ENCODE assay signal across 12 cellular contexts in genomic region chr17:7611635-7612293, GRCh38. TPM values are rescaled to one million over a fixed set of nuclear protein-coding genes. Genes with fewer than 3 reads are reported as not detected.
DNase-seq lines count a peak whose midpoint lies in the region; ATAC-seq and TF ChIP-seq lines count a peak whose summit lies in the region.
"Had no signal": no experiment of that assay in that cellular context is flagged by ENCODE, and none has a peak within 500 bp of the region (broad histone marks: within the 10 kb centered on the region; RNA-seq: fewer than 3 reads in every experiment).

No MANE protein-coding gene starts in this region.

- peak overlapping the region; percentile 98 for H3K4me3 Mint-ChIP-seq in Caco-2 (ENCODE audit: unreplicated experiment)
- peak overlapping the region; percentile 80 to 90 for H3K4me3 Mint-ChIP-seq in effector memory CD8-positive, alpha-beta T cell
- H3K4me3 Mint-ChIP-seq in osteocyte (ENCODE audit: unreplicated experiment): peak overlapping the region; percentile 82

- no peak for TF ChIP-seq POLR2A in vagina (IDR thresholded peaks at IDR 0.05)

- H3K27ac Mint-ChIP-seq in Caco-2 (ENCODE audit: unreplicated experiment) (peak overlapping the region; percentile 30), osteocyte (ENCODE audit: unreplicated experiment) (peak overlapping the region; percentile 64)
- peak overlapping the region in 1 of 2 donors; percentile 95 for H3K27ac Mint-ChIP-seq in effector memory CD8-positive, alpha-beta T cell

- DNase-seq in Caco-2: no peak
- DNase-seq in OCI-M1 (lab: John Stamatoyannopoulos, UW): peak; percentile 25
- no peak for DNase-seq in effector memory CD8-positive, alpha-beta T cell
- no peak for DNase-seq in osteocyte (ENCODE audit: extremely low spot score, unreplicated experiment)
- no peak for DNase-seq in DMS53 treated with DMSO at 0.1 percent for 48 hours (lab: John Stamatoyannopoulos, UW; ENCODE audit: unreplicated experiment)
- DNase-seq in vagina (ENCODE audit: extremely low spot score in 2 of 2): no peak
- DNase-seq in stimulated activated naive CD4-positive, alpha-beta T cell (lab: John Stamatoyannopoulos, UW): no peak
- DNase-seq: dermis blood vessel endothelial cell, DMS79 treated with DMSO at 0.1 percent for 48 hours, NCI-H226, upper lobe of right lung had no signal

- intact Hi-C loops in Caco-2 (cut with micrococcal nuclease; ENCODE audit: unreplicated experiment) (no loop called here), vagina (cut with DNase I) (no loop called here)

- POLR2A ChIA-PET in Caco-2 (lab: Charles Lee): no interaction called here

- H3K27me3 Mint-ChIP-seq in Caco-2 (ENCODE audit: insufficient read depth, unreplicated experiment) (no peaks in the 10 kb centered on the region), osteocyte (ENCODE audit: unreplicated experiment) (no peaks in the 10 kb centered on the region)
- H3K27me3 Mint-ChIP-seq in effector memory CD8-positive, alpha-beta T cell: no peaks in the 10 kb centered on the region

- no TSS peak for BruUV-seq in Caco-2 (replicated peaks; lab: Mats Ljungman, UMichigan)

- H3K27ac ChIP-seq in vagina: no peak overlapping the region
- H3K27ac ChIP-seq: neutrophil, upper lobe of right lung had no signal

- H3K9me3 Mint-ChIP-seq in Caco-2 (ENCODE audit: unreplicated experiment) (no peaks in the 10 kb centered on the region), osteocyte (ENCODE audit: unreplicated experiment) (no peaks in the 10 kb centered on the region)
- H3K9me3 Mint-ChIP-seq in effector memory CD8-positive, alpha-beta T cell: no peaks in the 10 kb centered on the region

- no peak overlapping the region for H3K4me3 ChIP-seq in Caco-2 (ENCODE audit: low read depth, low read length)
- no peak overlapping the region for H3K4me3 ChIP-seq in vagina
- H3K4me3 ChIP-seq: upper lobe of right lung had no signal

- ATAC-seq in effector memory CD8-positive, alpha-beta T cell (replicated peaks): no peak
- ATAC-seq: upper lobe of right lung had no signal

- TF ChIP-seq CTCF in Caco-2 (IDR thresholded peaks at IDR 0.05; ENCODE audit: insufficient read depth in 1 of 2, low read depth in 1 of 2, low read length in 1 of 2, severe bottlenecking in 1 of 2, unreplicated experiment in 1 of 2): no peak
- TF ChIP-seq CTCF in osteocyte (IDR thresholded peaks at IDR 0.05): no peak
- no peak for TF ChIP-seq CTCF in vagina (IDR thresholded peaks at IDR 0.05)

- peaks cover 20% of the 10 kb centered on the region for H3K4me1 Mint-ChIP-seq in Caco-2 (ENCODE audit: low read depth, unreplicated experiment)
- peaks cover 25 to 49% of the 10 kb centered on the region in 2 donors for H3K4me1 Mint-ChIP-seq in effector memory CD8-positive, alpha-beta T cell (ENCODE audit: low read depth in 2 of 2)
- H3K4me1 Mint-ChIP-seq in osteocyte (ENCODE audit: unreplicated experiment): peaks cover 42% of the 10 kb centered on the region

- no peaks in the 10 kb centered on the region for H3K27me3 ChIP-seq in Caco-2 (replicated peaks; ENCODE audit: control insufficient read depth, insufficient read depth, low read length)
- H3K27me3 ChIP-seq in vagina: no peaks in the 10 kb centered on the region
- H3K27me3 ChIP-seq: neutrophil, upper lobe of right lung had no signal

- H3K36me3 Mint-ChIP-seq in Caco-2 (ENCODE audit: insufficient read depth, unreplicated experiment): peaks cover 31% of the 10 kb centered on the region
- peaks cover 14% of the 10 kb centered on the region for H3K36me3 Mint-ChIP-seq in effector memory CD8-positive, alpha-beta T cell (ENCODE audit: insufficient read depth)
- peaks cover 11% of the 10 kb centered on the region for H3K36me3 Mint-ChIP-seq in osteocyte (ENCODE audit: unreplicated experiment)

- H3K36me3 ChIP-seq in Caco-2 (ENCODE audit: control insufficient read depth, insufficient read depth, low read length) (no peaks in the 10 kb centered on the region), vagina (no peaks in the 10 kb centered on the region)
- H3K36me3 ChIP-seq: neutrophil had no signal

- H3K9me3 ChIP-seq in Caco-2: no peaks in the 10 kb centered on the region
- no peaks in the 10 kb centered on the region for H3K9me3 ChIP-seq in vagina
- H3K9me3 ChIP-seq: neutrophil, upper lobe of right lung had no signal

- CTCF ChIA-PET in Caco-2 (lab: Charles Lee): no interaction called here

- no peaks in the 10 kb centered on the region for H3K4me1 ChIP-seq in Caco-2
- peaks cover 55% of the 10 kb centered on the region for H3K4me1 ChIP-seq in vagina

RNA-seq across cellular contexts. Expression of gene FXR2, which starts 2.9 kb away (rescaled TPM):
- total RNA-seq in Caco-2 (2022) (20.5 and 25.3 TPM in 2 replicates), osteocyte (48.7 and 50.7 TPM in 2 replicates), vagina (36.1 TPM)

RNA-seq across cellular contexts. Expression of gene SAT2, which starts 15.9 kb away (rescaled TPM):
- total RNA-seq in Caco-2 (2022) (33.0 TPM in 2 replicates), osteocyte (134 and 135 TPM in 2 replicates), vagina (69.7 TPM)

RNA-seq across cellular contexts. Expression of gene SHBG, which starts 18.2 kb away (rescaled TPM):
- total RNA-seq in Caco-2 (2022): 0.93 and 1.2 TPM in 2 replicates
- 0.97 and 1.4 TPM in 2 replicates for total RNA-seq in osteocyte
- not detected for total RNA-seq in vagina

RNA-seq across cellular contexts. Expression of gene SOX15, which starts 21.9 kb away (rescaled TPM):
- total RNA-seq in Caco-2 (2022): 0.53 TPM in 1 of 2 replicates, not detected in the other
- 0.78 TPM in 2 replicates for total RNA-seq in osteocyte
- total RNA-seq in vagina: 44.4 TPM

RNA-seq across cellular contexts. Expression of gene MPDU1, which starts 28.1 kb away (rescaled TPM):
- total RNA-seq in Caco-2 (2022): 44.2 and 49.7 TPM in 2 replicates
- 34.2 and 42.2 TPM in 2 replicates for total RNA-seq in osteocyte
- 73.4 TPM for total RNA-seq in vagina
